Comparison of ENCODE assay signal across 1 cellular context in genomic region chr7:142956951-142957623, GRCh38.
TF ChIP-seq lines count a peak whose summit lies in the region.

No MANE protein-coding gene starts in this region.

TF ChIP-seq in K562, 482 proteins besides CTCF, POLR2A, EP300 and RAD21 (continued from another document and continues in another):
- TF ChIP-seq, protein P1, sequence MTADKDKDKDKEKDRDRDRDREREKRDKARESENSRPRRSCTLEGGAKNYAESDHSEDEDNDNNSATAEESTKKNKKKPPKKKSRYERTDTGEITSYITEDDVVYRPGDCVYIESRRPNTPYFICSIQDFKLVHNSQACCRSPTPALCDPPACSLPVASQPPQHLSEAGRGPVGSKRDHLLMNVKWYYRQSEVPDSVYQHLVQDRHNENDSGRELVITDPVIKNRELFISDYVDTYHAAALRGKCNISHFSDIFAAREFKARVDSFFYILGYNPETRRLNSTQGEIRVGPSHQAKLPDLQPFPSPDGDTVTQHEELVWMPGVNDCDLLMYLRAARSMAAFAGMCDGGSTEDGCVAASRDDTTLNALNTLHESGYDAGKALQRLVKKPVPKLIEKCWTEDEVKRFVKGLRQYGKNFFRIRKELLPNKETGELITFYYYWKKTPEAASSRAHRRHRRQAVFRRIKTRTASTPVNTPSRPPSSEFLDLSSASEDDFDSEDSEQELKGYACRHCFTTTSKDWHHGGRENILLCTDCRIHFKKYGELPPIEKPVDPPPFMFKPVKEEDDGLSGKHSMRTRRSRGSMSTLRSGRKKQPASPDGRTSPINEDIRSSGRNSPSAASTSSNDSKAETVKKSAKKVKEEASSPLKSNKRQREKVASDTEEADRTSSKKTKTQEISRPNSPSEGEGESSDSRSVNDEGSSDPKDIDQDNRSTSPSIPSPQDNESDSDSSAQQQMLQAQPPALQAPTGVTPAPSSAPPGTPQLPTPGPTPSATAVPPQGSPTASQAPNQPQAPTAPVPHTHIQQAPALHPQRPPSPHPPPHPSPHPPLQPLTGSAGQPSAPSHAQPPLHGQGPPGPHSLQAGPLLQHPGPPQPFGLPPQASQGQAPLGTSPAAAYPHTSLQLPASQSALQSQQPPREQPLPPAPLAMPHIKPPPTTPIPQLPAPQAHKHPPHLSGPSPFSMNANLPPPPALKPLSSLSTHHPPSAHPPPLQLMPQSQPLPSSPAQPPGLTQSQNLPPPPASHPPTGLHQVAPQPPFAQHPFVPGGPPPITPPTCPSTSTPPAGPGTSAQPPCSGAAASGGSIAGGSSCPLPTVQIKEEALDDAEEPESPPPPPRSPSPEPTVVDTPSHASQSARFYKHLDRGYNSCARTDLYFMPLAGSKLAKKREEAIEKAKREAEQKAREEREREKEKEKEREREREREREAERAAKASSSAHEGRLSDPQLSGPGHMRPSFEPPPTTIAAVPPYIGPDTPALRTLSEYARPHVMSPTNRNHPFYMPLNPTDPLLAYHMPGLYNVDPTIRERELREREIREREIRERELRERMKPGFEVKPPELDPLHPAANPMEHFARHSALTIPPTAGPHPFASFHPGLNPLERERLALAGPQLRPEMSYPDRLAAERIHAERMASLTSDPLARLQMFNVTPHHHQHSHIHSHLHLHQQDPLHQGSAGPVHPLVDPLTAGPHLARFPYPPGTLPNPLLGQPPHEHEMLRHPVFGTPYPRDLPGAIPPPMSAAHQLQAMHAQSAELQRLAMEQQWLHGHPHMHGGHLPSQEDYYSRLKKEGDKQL (CRISPR knock-in tag; IDR thresholded peaks at IDR 0.05; ENCODE audit: borderline replicate concordance) = no peak
- TF ChIP-seq GABPA (tag; conservative IDR thresholded peaks at IDR 0.05; ENCODE audit: low read depth) (0 out of 2 replicates have a peak, but pooled peaks have one; percentile 23), FIP1L1 (IDR thresholded peaks at IDR 0.05; ENCODE audit: low read depth, low read length, poor library complexity, severe bottlenecking) (no peak), MAZ (CRISPR knock-in tag; conservative IDR thresholded peaks at IDR 0.05 in 1 of 2, IDR thresholded peaks at IDR 0.05 in 1 of 2) (0 out of 4 replicates have a peak, but pooled peaks of 1 of the 2 experiments have one; percentile 22), PCBP2 (IDR thresholded peaks at IDR 0.05; ENCODE audit: low read depth, low read length, poor library complexity, severe bottlenecking) (no peak), CXXC5 (CRISPR knock-in tag; IDR thresholded peaks at IDR 0.05) (peak; percentile 49), ZNF507 (tag; conservative IDR thresholded peaks at IDR 0.05) (no peak), PCBP1 (IDR thresholded peaks at IDR 0.05; ENCODE audit: low read depth, low read length, poor library complexity, severe bottlenecking) (no peak), ZNF586 (CRISPR knock-in tag; conservative IDR thresholded peaks at IDR 0.05) (no peak), CC2D1A (IDR thresholded peaks at IDR 0.05) (no peak), STAT5B (CRISPR knock-in tag; IDR thresholded peaks at IDR 0.05) (no peak), CTCFL (IDR thresholded peaks at IDR 0.05; ENCODE audit: borderline replicate concordance, insufficient read depth, low read depth, low read length, poor library complexity, severe bottlenecking) (no peak), TRIM28 (IDR thresholded peaks at IDR 0.05) (no peak), ZNF592 (IDR thresholded peaks at IDR 0.05) (no peak), SMARCC2 (IDR thresholded peaks at IDR 0.05; ENCODE audit: low read depth) (peak; percentile 78; the same call in 1 of the 2 replicates), CREM (IDR thresholded peaks at IDR 0.05; ENCODE audit: low read depth) (no peak), ZNF41 (CRISPR knock-in tag; conservative IDR thresholded peaks at IDR 0.05) (no peak), BRD9 (IDR thresholded peaks at IDR 0.05; ENCODE audit: low read depth, partially characterized antibody) (no peak), NFE2 (IDR thresholded peaks at IDR 0.05; ENCODE audit: low read depth) (peak; percentile 85), ZNF696 (CRISPR knock-in tag; conservative IDR thresholded peaks at IDR 0.05) (no peak), ARNT (IDR thresholded peaks at IDR 0.05) (peak in 1 of 2 experiments; percentile 32; a peak in 1 of 4 replicates), SMAD2 (IDR thresholded peaks at IDR 0.05; ENCODE audit: low read depth, low read length) (no peak), GMEB1 (CRISPR knock-in tag; IDR thresholded peaks at IDR 0.05) (no peak), ZNF717 (CRISPR knock-in tag; IDR thresholded peaks at IDR 0.05) (no peak), PRPF4 (IDR thresholded peaks at IDR 0.05; ENCODE audit: insufficient read depth, low read depth, low read length, poor library complexity, severe bottlenecking) (no peak), ZKSCAN3 (CRISPR knock-in tag; IDR thresholded peaks at IDR 0.05) (no peak), MED1 (CRISPR knock-in tag; IDR thresholded peaks at IDR 0.05; ENCODE audit: borderline replicate concordance) (no peak), MYNN (IDR thresholded peaks at IDR 0.05) (no peak), MYNN (CRISPR knock-in tag; IDR thresholded peaks at IDR 0.05) (no peak), POLR3A (IDR thresholded peaks at IDR 0.05; ENCODE audit: borderline replicate concordance, extremely low read depth, insufficient read depth, insufficient read length) (no peak), ZNF384 (IDR thresholded peaks at IDR 0.05; ENCODE audit: low read depth, low read length) (no peak), ZSCAN32 (CRISPR knock-in tag; IDR thresholded peaks at IDR 0.05) (no peak)
- TF ChIP-seq, protein P2, sequence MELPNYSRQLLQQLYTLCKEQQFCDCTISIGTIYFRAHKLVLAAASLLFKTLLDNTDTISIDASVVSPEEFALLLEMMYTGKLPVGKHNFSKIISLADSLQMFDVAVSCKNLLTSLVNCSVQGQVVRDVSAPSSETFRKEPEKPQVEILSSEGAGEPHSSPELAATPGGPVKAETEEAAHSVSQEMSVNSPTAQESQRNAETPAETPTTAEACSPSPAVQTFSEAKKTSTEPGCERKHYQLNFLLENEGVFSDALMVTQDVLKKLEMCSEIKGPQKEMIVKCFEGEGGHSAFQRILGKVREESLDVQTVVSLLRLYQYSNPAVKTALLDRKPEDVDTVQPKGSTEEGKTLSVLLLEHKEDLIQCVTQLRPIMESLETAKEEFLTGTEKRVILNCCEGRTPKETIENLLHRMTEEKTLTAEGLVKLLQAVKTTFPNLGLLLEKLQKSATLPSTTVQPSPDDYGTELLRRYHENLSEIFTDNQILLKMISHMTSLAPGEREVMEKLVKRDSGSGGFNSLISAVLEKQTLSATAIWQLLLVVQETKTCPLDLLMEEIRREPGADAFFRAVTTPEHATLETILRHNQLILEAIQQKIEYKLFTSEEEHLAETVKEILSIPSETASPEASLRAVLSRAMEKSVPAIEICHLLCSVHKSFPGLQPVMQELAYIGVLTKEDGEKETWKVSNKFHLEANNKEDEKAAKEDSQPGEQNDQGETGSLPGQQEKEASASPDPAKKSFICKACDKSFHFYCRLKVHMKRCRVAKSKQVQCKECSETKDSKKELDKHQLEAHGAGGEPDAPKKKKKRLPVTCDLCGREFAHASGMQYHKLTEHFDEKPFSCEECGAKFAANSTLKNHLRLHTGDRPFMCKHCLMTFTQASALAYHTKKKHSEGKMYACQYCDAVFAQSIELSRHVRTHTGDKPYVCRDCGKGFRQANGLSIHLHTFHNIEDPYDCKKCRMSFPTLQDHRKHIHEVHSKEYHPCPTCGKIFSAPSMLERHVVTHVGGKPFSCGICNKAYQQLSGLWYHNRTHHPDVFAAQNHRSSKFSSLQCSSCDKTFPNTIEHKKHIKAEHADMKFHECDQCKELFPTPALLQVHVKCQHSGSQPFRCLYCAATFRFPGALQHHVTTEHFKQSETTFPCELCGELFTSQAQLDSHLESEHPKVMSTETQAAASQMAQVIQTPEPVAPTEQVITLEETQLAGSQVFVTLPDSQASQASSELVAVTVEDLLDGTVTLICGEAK (IDR thresholded peaks at IDR 0.05) = no peak
- TF ChIP-seq, protein P2 (CRISPR knock-in tag; IDR thresholded peaks at IDR 0.05) = no peak
- TF ChIP-seq, protein P3, sequence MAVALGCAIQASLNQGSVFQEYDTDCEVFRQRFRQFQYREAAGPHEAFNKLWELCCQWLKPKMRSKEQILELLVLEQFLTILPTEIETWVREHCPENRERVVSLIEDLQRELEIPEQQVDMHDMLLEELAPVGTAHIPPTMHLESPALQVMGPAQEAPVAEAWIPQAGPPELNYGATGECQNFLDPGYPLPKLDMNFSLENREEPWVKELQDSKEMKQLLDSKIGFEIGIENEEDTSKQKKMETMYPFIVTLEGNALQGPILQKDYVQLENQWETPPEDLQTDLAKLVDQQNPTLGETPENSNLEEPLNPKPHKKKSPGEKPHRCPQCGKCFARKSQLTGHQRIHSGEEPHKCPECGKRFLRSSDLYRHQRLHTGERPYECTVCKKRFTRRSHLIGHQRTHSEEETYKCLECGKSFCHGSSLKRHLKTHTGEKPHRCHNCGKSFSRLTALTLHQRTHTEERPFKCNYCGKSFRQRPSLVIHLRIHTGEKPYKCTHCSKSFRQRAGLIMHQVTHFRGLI (CRISPR knock-in tag; IDR thresholded peaks at IDR 0.05) = no peak
